Comparison of ENCODE assay signal across 12 cellular contexts in genomic region chr1:209657140-209657879, GRCh38. TPM values are rescaled to one million over a fixed set of nuclear protein-coding genes. Genes with fewer than 3 reads are reported as not detected.
DNase-seq lines count a peak whose midpoint lies in the region; ATAC-seq and TF ChIP-seq lines count a peak whose summit lies in the region.
"Had no signal": no experiment of that assay in that cellular context is flagged by ENCODE, and none has a peak within 500 bp of the region (broad histone marks: within the 10 kb centered on the region; RNA-seq: fewer than 3 reads in every experiment).

No MANE protein-coding gene starts in this region.

- ATAC-seq in GM21423 (IDR thresholded peaks at IDR 0.05; ENCODE audit: unreplicated experiment) (peak; percentile 29), foreskin keratinocyte (peak; percentile 48), HG03571 (IDR thresholded peaks at IDR 0.05; ENCODE audit: unreplicated experiment) (no peak)
- no peak for ATAC-seq in stimulated activated naive CD8-positive, alpha-beta T cell treated with anti-CD3 and anti-CD28 coated beads, Interleukin-15, amount 100 ng/mL, for 72 hours

- H3K79me2 ChIP-seq in PC-9 (ENCODE audit: low read depth), result no peaks in the 10 kb centered on the region

- H3K4me1 ChIP-seq in PC-9 (replicated peaks; ENCODE audit: insufficient read depth), result peaks cover 73% of the 10 kb centered on the region
- peaks cover 61% of the 10 kb centered on the region for H3K4me1 ChIP-seq in foreskin keratinocyte
- H3K4me1 ChIP-seq in tibial artery, result peaks cover 0 to 11% (median 7%) of the 10 kb centered on the region in 4 donors

- peaks cover 42% of the 10 kb centered on the region for H3K4me1 Mint-ChIP-seq in stimulated activated naive CD8-positive, alpha-beta T cell treated with anti-CD3 and anti-CD28 coated beads, Interleukin-15, amount 100 ng/mL, for 72 hours

- H3K27ac Mint-ChIP-seq in stimulated activated naive CD8-positive, alpha-beta T cell treated with anti-CD3 and anti-CD28 coated beads, Interleukin-15, amount 100 ng/mL, for 72 hours, result no peak overlapping the region
- H3K27ac Mint-ChIP-seq: HFFc6 had no signal

- H2AFZ ChIP-seq in PC-9, result no peak overlapping the region

- H3K9me3 ChIP-seq in PC-9 (ENCODE audit: insufficient read depth, low read depth) (no peaks in the 10 kb centered on the region), tibial artery (no peaks in the 10 kb centered on the region)

- H3K36me3 ChIP-seq in PC-9 (ENCODE audit: low read depth) (no peaks in the 10 kb centered on the region), tibial artery (no peaks in the 10 kb centered on the region)

- TF ChIP-seq CTCF in PC-9 (conservative IDR thresholded peaks at IDR 0.05) (no peak), foreskin keratinocyte (conservative IDR thresholded peaks at IDR 0.05) (peak; percentile 41), tibial artery (IDR thresholded peaks at IDR 0.05) (no peak)

- H3K27me3 ChIP-seq in PC-9 (ENCODE audit: insufficient read depth, low read depth) (no peaks in the 10 kb centered on the region), foreskin keratinocyte (no peaks in the 10 kb centered on the region), tibial artery (peaks cover 0 to 3% of the 10 kb centered on the region in 2 donors)

- peak; percentile 84 for DNase-seq in AG20443 (ENCODE audit: low spot score)
- peak; percentile 69 to 84 for DNase-seq in PC-9
- peak; percentile 95 to 100 for DNase-seq in foreskin keratinocyte
- DNase-seq in stimulated activated naive CD8-positive, alpha-beta T cell treated with anti-CD3 and anti-CD28 coated beads, Interleukin-15, amount 100 ng/mL, for 72 hours, result no peak
- no peak for DNase-seq in activated CD8-positive, alpha-beta memory T cell treated with anti-CD3 and anti-CD28 coated beads for 24 hours
- no peak for DNase-seq in tibial artery
- DNase-seq: HFFc6, hippocampal formation, NCI-H226 had no signal

- H3K4me3 Mint-ChIP-seq in stimulated activated naive CD8-positive, alpha-beta T cell treated with anti-CD3 and anti-CD28 coated beads, Interleukin-15, amount 100 ng/mL, for 72 hours, result no peak overlapping the region
- H3K4me3 Mint-ChIP-seq: HFFc6 had no signal

- TSS peak; percentile 5 for BruUV-seq in PC-9 (replicated peaks; lab: Mats Ljungman, UMichigan)

- peaks cover 30% of the 10 kb centered on the region for H3K27me3 Mint-ChIP-seq in stimulated activated naive CD8-positive, alpha-beta T cell treated with anti-CD3 and anti-CD28 coated beads, Interleukin-15, amount 100 ng/mL, for 72 hours

- no peaks in the 10 kb centered on the region for H3K9me3 Mint-ChIP-seq in stimulated activated naive CD8-positive, alpha-beta T cell treated with anti-CD3 and anti-CD28 coated beads, Interleukin-15, amount 100 ng/mL, for 72 hours
- H3K9me3 Mint-ChIP-seq: HFFc6 had no signal

- peaks cover 31% of the 10 kb centered on the region for H3F3A ChIP-seq in PC-9 (ENCODE audit: insufficient read depth, low read depth)

- H3K4me3 ChIP-seq in PC-9 (no peak overlapping the region), tibial artery (no peak overlapping the region)

- CTCF ChIA-PET in PC-9 (lab: Charles Lee), result interaction anchor here (0.9 kb wide), 1 partner anchor 15 kb away, joined by 4 read pairs; no protein-coding TSS in a partner anchor

- peak overlapping the region; percentile 79 for H3K27ac ChIP-seq in PC-9
- H3K27ac ChIP-seq in foreskin keratinocyte, result peak overlapping the region; percentile 99
- H3K27ac ChIP-seq in tibial artery, result no peak overlapping the region
- H3K27ac ChIP-seq: C4-2B had no signal

- intact Hi-C loops in PC-9 (cut with micrococcal nuclease; ENCODE audit: unreplicated experiment), result loop anchor here (10.0 kb wide), 3 partner anchors 233 to 293 kb away; no protein-coding TSS in a partner anchor
- intact Hi-C loops in tibial artery (cut with DNase I; ENCODE audit: low total_unique reads), result no loop called here

- POLR2A ChIA-PET in PC-9 (lab: Charles Lee; ENCODE audit: unreplicated experiment), result interaction anchor here (0.5 to 0.6 kb wide), 2 partner anchors 17 to 637 kb away, joined by 3 to 4 read pairs; no protein-coding TSS in a partner anchor

- H4K20me1 ChIP-seq in PC-9 (ENCODE audit: insufficient read depth), result no peaks in the 10 kb centered on the region

- H3K4me2 ChIP-seq in PC-9, result peak overlapping the region; percentile 58

- no peaks in the 10 kb centered on the region for H3K9me2 ChIP-seq in PC-9 (ENCODE audit: insufficient read depth)

RNA-seq across cellular contexts. Expression of gene LAMB3, which starts 5.1 kb away (rescaled TPM):
- 90.0 and 142 TPM in 2 replicates for total RNA-seq in PC-9 (2021)
- 1,286 and 1,603 TPM in 2 replicates for total RNA-seq in foreskin keratinocyte
- polyA plus RNA-seq in foreskin keratinocyte, result 823 and 1,080 TPM in 2 replicates

RNA-seq across cellular contexts. Expression of gene G0S2, which starts 17.9 kb away (rescaled TPM):
- total RNA-seq in PC-9 (2021) (2.4 and 4.9 TPM in 2 replicates), foreskin keratinocyte (19.7 and 24.0 TPM in 2 replicates)
- polyA plus RNA-seq in foreskin keratinocyte, result 22.5 and 29.7 TPM in 2 replicates

RNA-seq across cellular contexts. Expression of gene HSD11B1, which starts 47.3 kb away (rescaled TPM):
- total RNA-seq in PC-9 (2021) (not detected in 2 replicates), foreskin keratinocyte (0.56 and 0.61 TPM in 2 replicates)
- 0.29 and 0.54 TPM in 2 replicates for polyA plus RNA-seq in foreskin keratinocyte
- total RNA-seq: HFFc6 had no signal

Comparison
In these comparisons a context has a peak if more than half of its experiments do, and no peak if none do; other contexts are left out.
1. DNase-seq: peak in AG20443 (single experiment), PC-9 (2 of 2) and foreskin keratinocyte (2 of 2); none in stimulated activated naive CD8-positive, alpha-beta T cell treated with anti-CD3 and anti-CD28 coated beads, Interleukin-15, amount 100 ng/mL, for 72 hours (0 of 2), activated CD8-positive, alpha-beta memory T cell treated with anti-CD3 and anti-CD28 coated beads for 24 hours (single experiment) and tibial artery (0 of 2).
2. ATAC-seq: peak in GM21423 (single experiment) and foreskin keratinocyte (single experiment); none in HG03571 (single experiment) and stimulated activated naive CD8-positive, alpha-beta T cell treated with anti-CD3 and anti-CD28 coated beads, Interleukin-15, amount 100 ng/mL, for 72 hours (single experiment).
3. H3K27ac ChIP-seq: peak in PC-9 (single experiment) and foreskin keratinocyte (single experiment); none in tibial artery (0 of 2).